In genomic region chr4:182018691-182019090, GRCh38 we compare ENCODE assay signal across 18 cellular contexts.
DNase-seq lines count a peak whose midpoint lies in the region; ATAC-seq, FAIRE-seq and TF ChIP-seq lines count a peak whose summit lies in the region.
"Had no signal": no experiment of that assay in that cellular context is flagged by ENCODE, and none has a peak within 500 bp of the region (broad histone marks: within the 10 kb centered on the region; RNA-seq: fewer than 3 reads in every experiment).

No MANE protein-coding gene starts in this region.

- TF ChIP-seq CTCF in H1 (IDR thresholded peaks at IDR 0.05; ENCODE audit: control extremely low read depth in 1 of 3, insufficient read depth in 1 of 3, low read depth in 1 of 3, low read length in 3 of 3) (no peak), mesothelial cell of epicardium (IDR thresholded peaks at IDR 0.05; ENCODE audit: unreplicated experiment) (no peak), right lobe of liver (IDR thresholded peaks at IDR 0.05) (no peak)

- no peak for TF ChIP-seq POLR2A in H1 (IDR thresholded peaks at IDR 0.05; ENCODE audit: control extremely low read depth in 1 of 2, low read depth in 2 of 2, low read length in 2 of 2)
- no peak for TF ChIP-seq POLR2A in right lobe of liver (IDR thresholded peaks at IDR 0.05)

- H3K9me3 ChIP-seq in H1 (ENCODE audit: insufficient read depth in 2 of 2, low read depth in 1 of 2, low read length in 1 of 2): no peaks in the 10 kb centered on the region
- no peaks in the 10 kb centered on the region for H3K9me3 ChIP-seq in right lobe of liver

- H4K91ac ChIP-seq in H1 (replicated peaks; ENCODE audit: insufficient read length, low read length): no peak overlapping the region

- no peak overlapping the region for H3K4me2 ChIP-seq in H1 (ENCODE audit: insufficient read depth in 1 of 2, low read depth in 2 of 2, low read length in 2 of 2)

- WGBS in H1 (ENCODE audit: extremely low coverage in 1 of 2, insufficient coverage in 1 of 2, insufficient read length in 1 of 2, insufficient replicate concordance in 2 of 2, low coverage in 1 of 2, low lambda C conversion rate in 2 of 2, missing lambda C conversion rate in 1 of 2), 2 experiments: 94% methylated on average over 2 of the region's 2 CpGs; no CpG with 5 or more reads in 1 of the 2 experiments
- 71% methylated on average over 2 of the region's 2 CpGs for whole genome bisulfite sequencing in right lobe of liver (ENCODE audit: insufficient coverage, low coverage, low lambda C conversion rate, missing lambda C conversion rate)

- H3K23ac ChIP-seq in H1 (ENCODE audit: insufficient read length): no peak overlapping the region

- POLR2A ChIA-PET in H1 (lab: Charles Lee; ENCODE audit: partially characterized antibody): interaction anchor here (0.6 kb wide), 1 partner anchor 81 kb away, joined by 4 read pairs; no protein-coding TSS in a partner anchor

- H3K9me3 Mint-ChIP-seq in mesothelial cell of epicardium: peaks cover 5% of the 10 kb centered on the region
- H3K9me3 Mint-ChIP-seq in activated T-cell treated with anti-CD3 and anti-CD28 coated beads, Interleukin-2, amount 50 U/mL, for 72 hours: peaks cover 5 to 7% of the 10 kb centered on the region in 2 donors

- no peaks in the 10 kb centered on the region for H4K20me1 ChIP-seq in H1 (replicated peaks in 1 of 2; ENCODE audit: control insufficient read depth in 1 of 2, insufficient read depth in 2 of 2, low read length in 2 of 2)

- no peaks in the 10 kb centered on the region for H3K36me3 Mint-ChIP-seq in mesothelial cell of epicardium
- H3K36me3 Mint-ChIP-seq in activated T-cell treated with anti-CD3 and anti-CD28 coated beads, Interleukin-2, amount 50 U/mL, for 72 hours (ENCODE audit: insufficient read depth in 2 of 2): no peaks in the 10 kb centered on the region
- H3K36me3 Mint-ChIP-seq: activated naive CD8-positive, alpha-beta T cell treated with anti-CD3 and anti-CD28 coated beads for 36 hours; CD14-positive monocyte had no signal

- FAIRE-seq in H1 (lab: Jason Lieb, UNC): no peak
- FAIRE-seq: HepG2 had no signal

- no peaks in the 10 kb centered on the region for H3K79me1 ChIP-seq in H1 (ENCODE audit: low read depth, low read length)

- no peak overlapping the region for H2BK20ac ChIP-seq in H1 (ENCODE audit: low read length)

- H3K4me3 ChIP-seq in H1 (ENCODE audit: extremely low read depth in 1 of 4, insufficient read depth in 2 of 4, low read depth in 3 of 4, low read length in 4 of 4): no peak overlapping the region
- H3K4me3 ChIP-seq in right lobe of liver: no peak overlapping the region

- CTCF ChIA-PET in H1 (lab: Charles Lee; ENCODE audit: partially characterized antibody): interaction anchor here (0.6 to 0.7 kb wide), 2 partner anchors 23 to 108 kb away, joined by 3 to 4 read pairs; no protein-coding TSS in a partner anchor

- H3K18ac ChIP-seq in H1 (ENCODE audit: extremely low read depth, low read length): no peak overlapping the region

- no peak for TF ChIP-seq EP300 in H1 (IDR thresholded peaks at IDR 0.05; ENCODE audit: borderline replicate concordance in 1 of 2, low read depth in 2 of 2, low read length in 2 of 2)

- intact Hi-C loops in right lobe of liver (cut with DNase I): no loop called here

- H3K4me1 ChIP-seq in H1 (replicated peaks in 1 of 4; ENCODE audit: control insufficient read depth in 3 of 4, insufficient read depth in 4 of 4, low read length in 3 of 4): no peaks in the 10 kb centered on the region; a peak in 1 of 7 replicates
- no peaks in the 10 kb centered on the region for H3K4me1 ChIP-seq in right lobe of liver

- no peaks in the 10 kb centered on the region for H3K27me3 Mint-ChIP-seq in mesothelial cell of epicardium (ENCODE audit: low read depth)
- no peaks in the 10 kb centered on the region for H3K27me3 Mint-ChIP-seq in activated T-cell treated with anti-CD3 and anti-CD28 coated beads, Interleukin-2, amount 50 U/mL, for 72 hours (ENCODE audit: low read depth)
- H3K27me3 Mint-ChIP-seq: activated naive CD8-positive, alpha-beta T cell treated with anti-CD3 and anti-CD28 coated beads for 36 hours had no signal

- no peak overlapping the region for H4K5ac ChIP-seq in H1 (ENCODE audit: insufficient read length, low read depth, low read length)

- H3K27ac Mint-ChIP-seq in mesothelial cell of epicardium: no peak overlapping the region
- no peak overlapping the region for H3K27ac Mint-ChIP-seq in activated T-cell treated with anti-CD3 and anti-CD28 coated beads, Interleukin-2, amount 50 U/mL, for 72 hours
- H3K27ac Mint-ChIP-seq: activated naive CD8-positive, alpha-beta T cell treated with anti-CD3 and anti-CD28 coated beads for 36 hours; CD14-positive monocyte had no signal

- no peak overlapping the region for H2AK5ac ChIP-seq in H1 (ENCODE audit: low read depth, low read length)

- ATAC-seq in GM18909 (IDR thresholded peaks at IDR 0.05; ENCODE audit: poor library complexity, unreplicated experiment) (peak; percentile 57), GM21576 (IDR thresholded peaks at IDR 0.05; ENCODE audit: unreplicated experiment) (peak; percentile 36), HG03066 (IDR thresholded peaks at IDR 0.05; ENCODE audit: low read depth, unreplicated experiment) (peak; percentile 27), right lobe of liver (no peak)
- no peak for ATAC-seq in activated T-cell treated with anti-CD3 and anti-CD28 coated beads, Interleukin-2, amount 50 U/mL, for 72 hours (replicated peaks in 1 of 2)
- ATAC-seq: esophagus mucosa, HepG2 had no signal

- no peak overlapping the region for H3K56ac ChIP-seq in H1 (replicated peaks; ENCODE audit: insufficient read length, low read depth, low read length)

- peaks cover 17% of the 10 kb centered on the region for H3K4me1 Mint-ChIP-seq in mesothelial cell of epicardium
- H3K4me1 Mint-ChIP-seq in activated T-cell treated with anti-CD3 and anti-CD28 coated beads, Interleukin-2, amount 50 U/mL, for 72 hours (ENCODE audit: low read depth): peaks cover 5% of the 10 kb centered on the region
- H3K4me1 Mint-ChIP-seq: CD14-positive monocyte had no signal

- H3K27me3 ChIP-seq in H1 (replicated peaks in 1 of 4; ENCODE audit: control insufficient read depth in 3 of 4, extremely low read depth in 1 of 4, insufficient read depth in 3 of 4, low read length in 3 of 4) (no peaks in the 10 kb centered on the region), right lobe of liver (no peaks in the 10 kb centered on the region)

- H3K36me3 ChIP-seq in H1 (ENCODE audit: control insufficient read depth in 2 of 4, insufficient read depth in 4 of 4, low read length in 3 of 4) (no peaks in the 10 kb centered on the region), right lobe of liver (no peaks in the 10 kb centered on the region)

- no peak overlapping the region for H2BK5ac ChIP-seq in H1 (ENCODE audit: low read depth, low read length)

- no peak overlapping the region for H4K8ac ChIP-seq in H1 (ENCODE audit: extremely low read depth, insufficient read depth, low read length)

- no peak overlapping the region for H2BK15ac ChIP-seq in H1 (ENCODE audit: low read length)

- 0 out of 2 replicates have a peak overlapping the region, but pooled peaks have one; percentile 26 for H2AFZ ChIP-seq in H1 (ENCODE audit: low read length)

- no peak overlapping the region for H2BK120ac ChIP-seq in H1 (replicated peaks; ENCODE audit: low read depth, low read length)

- no peak overlapping the region for H3K27ac ChIP-seq in H1 (ENCODE audit: low read depth, low read length)
- no peak overlapping the region for H3K27ac ChIP-seq in right lobe of liver

- H3K4ac ChIP-seq in H1 (replicated peaks; ENCODE audit: insufficient read length, low read depth, low read length): no peak overlapping the region

- no peak overlapping the region for H2BK12ac ChIP-seq in H1 (ENCODE audit: low read depth, low read length)

- H3K4me3 Mint-ChIP-seq in mesothelial cell of epicardium: no peak overlapping the region
- H3K4me3 Mint-ChIP-seq in activated T-cell treated with anti-CD3 and anti-CD28 coated beads, Interleukin-2, amount 50 U/mL, for 72 hours: no peak overlapping the region
- H3K4me3 Mint-ChIP-seq: activated naive CD8-positive, alpha-beta T cell treated with anti-CD3 and anti-CD28 coated beads for 36 hours; CD14-positive monocyte had no signal

- no peak for TF ChIP-seq RAD21 in H1 (IDR thresholded peaks at IDR 0.05 in 1 of 2, conservative IDR thresholded peaks at IDR 0.05 in 1 of 2; ENCODE audit: low read depth in 2 of 2, low read length in 2 of 2)

- no peaks in the 10 kb centered on the region for H3K79me2 ChIP-seq in H1 (ENCODE audit: control insufficient read depth in 1 of 2, insufficient read depth in 2 of 2, low read length in 2 of 2)

- DNase-seq in H1 (ENCODE audit: low read depth in 1 of 2, low spot score in 2 of 2) (no peak), HuH-7 (ENCODE audit: low spot score) (no peak), mesothelial cell of epicardium (ENCODE audit: low spot score in 2 of 2, unreplicated experiment in 2 of 2) (no peak), right lobe of liver (no peak)
- no peak for DNase-seq in activated T-cell treated with anti-CD3 and anti-CD28 coated beads, Interleukin-2, amount 50 U/mL, for 72 hours
- DNase-seq: activated naive CD8-positive, alpha-beta T cell treated with anti-CD3 and anti-CD28 coated beads for 36 hours; cerebellar nuclear complex; GOT3; mammary epithelial cell; NCI-H1436 treated with DMSO at 0.1 percent for 48 hours; NCI-H774; SHP77 treated with DMSO at 0.1 percent for 48 hours had no signal

- H3K23me2 ChIP-seq in H1 (ENCODE audit: low read depth, low read length): no peaks in the 10 kb centered on the region

- no peak overlapping the region for H3K9ac ChIP-seq in H1 (replicated peaks in 1 of 4; ENCODE audit: extremely low read depth in 1 of 4, low read depth in 3 of 4, low read length in 3 of 4)

- H3K14ac ChIP-seq in H1 (ENCODE audit: insufficient read length): no peak overlapping the region

TF ChIP-seq in H1, 55 proteins besides CTCF, POLR2A, EP300 and RAD21:
- TF ChIP-seq TAF7 (optimal IDR thresholded peaks at IDR 0.05; ENCODE audit: borderline replicate concordance, low read depth, low read length): no peak
- no peak for TF ChIP-seq SIX5 (IDR thresholded peaks at IDR 0.05; ENCODE audit: low read depth, low read length)
- no peak for TF ChIP-seq HDAC6 (IDR thresholded peaks at IDR 0.05; ENCODE audit: low read depth, low read length)
- TF ChIP-seq TEAD4 (IDR thresholded peaks at IDR 0.05; ENCODE audit: low read depth, low read length): no peak

Comparison
In these comparisons a context has a peak if more than half of its experiments do, and no peak if none do; other contexts are left out.
1. ATAC-seq: peak in GM18909 (single experiment), GM21576 (single experiment) and HG03066 (single experiment); none in right lobe of liver (0 of 4) and activated T-cell treated with anti-CD3 and anti-CD28 coated beads, Interleukin-2, amount 50 U/mL, for 72 hours (0 of 2).